In genomic region chr17:30369995-30370394, GRCh38 we compare ENCODE assay signal across 1 cellular context.
TF ChIP-seq lines count a peak whose summit lies in the region.

No MANE protein-coding gene starts in this region.

TF ChIP-seq in HCT116, 20 proteins besides CTCF, POLR2A, EP300 and RAD21 (continued from another document):
- TF ChIP-seq REST (IDR thresholded peaks at IDR 0.05; ENCODE audit: low read depth) (no peak), JUND (IDR thresholded peaks at IDR 0.05) (no peak), SRF (IDR thresholded peaks at IDR 0.05; ENCODE audit: low read depth) (no peak), MAX (IDR thresholded peaks at IDR 0.05) (no peak), ATF3 (IDR thresholded peaks at IDR 0.05) (no peak), CBX3 (IDR thresholded peaks at IDR 0.05; ENCODE audit: low read depth) (no peak), ZNF274 (IDR thresholded peaks at IDR 0.05; ENCODE audit: low read depth, low read length) (no peak), EZH2 (IDR thresholded peaks at IDR 0.05) (no peak), SP1 (IDR thresholded peaks at IDR 0.05; ENCODE audit: low read depth) (no peak), POLR2AphosphoS5 (IDR thresholded peaks at IDR 0.05; ENCODE audit: low read depth, low read length) (no peak), EGR1 (IDR thresholded peaks at IDR 0.05; ENCODE audit: low read depth) (no peak)
